In genomic region chr7:15326044-15326644, GRCh38 we compare ENCODE assay signal across 8 cellular contexts.
DNase-seq lines count a peak whose midpoint lies in the region; FAIRE-seq and TF ChIP-seq lines count a peak whose summit lies in the region.
"Had no signal": no experiment of that assay in that cellular context is flagged by ENCODE, and none has a peak within 500 bp of the region (broad histone marks: within the 10 kb centered on the region; RNA-seq: fewer than 3 reads in every experiment).

No MANE protein-coding gene starts in this region.

- no CpG with 5 or more reads among the region's 3 CpGs for WGBS in neuronal stem cell (ENCODE audit: extremely low coverage in 2 of 2, insufficient read length in 2 of 2, insufficient replicate concordance in 1 of 2), 2 donors

- no peak overlapping the region for H2BK5ac ChIP-seq in neuronal stem cell (ENCODE audit: low read length)

- no peak overlapping the region for H3K23ac ChIP-seq in neuronal stem cell (ENCODE audit: low read depth, low read length, poor library complexity)

- H3K79me1 ChIP-seq in neuronal stem cell (ENCODE audit: low read depth, low read length), result no peaks in the 10 kb centered on the region

- H2BK120ac ChIP-seq in neuronal stem cell (ENCODE audit: low read depth, low read length), result no peak overlapping the region

- H3K4me3 ChIP-seq in GM06990 (replicated peaks; ENCODE audit: low read depth, low read length), result no peak overlapping the region
- H3K4me3 ChIP-seq in neuronal stem cell (ENCODE audit: low read length in 2 of 2), result no peak overlapping the region

- no peak for FAIRE-seq in GM19239 (lab: Jason Lieb, UNC)
- FAIRE-seq: TTC549 had no signal

- H2AK5ac ChIP-seq in neuronal stem cell (ENCODE audit: low read depth, low read length), result no peak overlapping the region

- no peak overlapping the region for H2BK15ac ChIP-seq in neuronal stem cell (ENCODE audit: low read length)

- H4K8ac ChIP-seq in neuronal stem cell (ENCODE audit: low read depth, low read length), result no peak overlapping the region

- no peak overlapping the region for H3K4ac ChIP-seq in neuronal stem cell (ENCODE audit: low read length)

- H3K27ac ChIP-seq in neuronal stem cell (replicated peaks; ENCODE audit: low read length), result no peak overlapping the region

- peaks cover 0 to 3% of the 10 kb centered on the region in 2 donors for H3K4me1 ChIP-seq in neuronal stem cell (ENCODE audit: control insufficient read depth in 2 of 2, insufficient read depth in 1 of 2, low read depth in 1 of 2, low read length in 2 of 2)

- H3K9me3 ChIP-seq in neuronal stem cell (replicated peaks in 1 of 2; ENCODE audit: control insufficient read depth in 2 of 2, insufficient read depth in 1 of 2, low read depth in 1 of 2, low read length in 2 of 2), result no peaks in the 10 kb centered on the region

- H2BK12ac ChIP-seq in neuronal stem cell (ENCODE audit: low read length), result no peak overlapping the region

- H3K27me3 ChIP-seq in GM06990 (replicated peaks; ENCODE audit: control insufficient read depth, insufficient read depth, low read length), result no peaks in the 10 kb centered on the region
- no peaks in the 10 kb centered on the region for H3K27me3 ChIP-seq in neuronal stem cell (ENCODE audit: control insufficient read depth in 3 of 3, insufficient read depth in 3 of 3, low read depth in 1 of 3, low read length in 3 of 3)

- no peaks in the 10 kb centered on the region for H3K36me3 ChIP-seq in GM06990 (ENCODE audit: control insufficient read depth, insufficient read depth, low read length)
- no peaks in the 10 kb centered on the region for H3K36me3 ChIP-seq in neuronal stem cell (replicated peaks in 1 of 2; ENCODE audit: control insufficient read depth in 2 of 2, insufficient read depth in 2 of 2, low read length in 2 of 2)

- peak; percentile 39 for TF ChIP-seq CTCF in GM06990 (IDR thresholded peaks at IDR 0.05; ENCODE audit: insufficient read depth, low read length, poor library complexity, severe bottlenecking)

- no peak for DNase-seq in GM06990 (ENCODE audit: extremely low read depth, insufficient read length)
- peak; percentile 10 for DNase-seq in NCI-H1105 (lab: John Stamatoyannopoulos, UW)
- DNase-seq in astrocyte of the hippocampus (ENCODE audit: low read depth, low spot score), result peak; percentile 39
- peak; percentile 42 for DNase-seq in medulla oblongata (ENCODE audit: extremely low spot score)
- no peak for DNase-seq in neuronal stem cell (ENCODE audit: low spot score)
- no peak for DNase-seq in T1000 (lab: John Stamatoyannopoulos, UW)
- DNase-seq in GM19239 (ENCODE audit: insufficient read length, low spot score), result no peak

- no peak overlapping the region for H2AFZ ChIP-seq in neuronal stem cell (ENCODE audit: low read length)

- no peak overlapping the region for H3K4me2 ChIP-seq in neuronal stem cell (ENCODE audit: insufficient read depth, low read length, poor library complexity, severe bottlenecking)

- no peak overlapping the region for H3K14ac ChIP-seq in neuronal stem cell (ENCODE audit: low read length)

- no peak overlapping the region for H4K91ac ChIP-seq in neuronal stem cell (ENCODE audit: low read depth, low read length, poor library complexity)

- no peak overlapping the region for H3K18ac ChIP-seq in neuronal stem cell (ENCODE audit: low read length)

- no peak overlapping the region for H3K9ac ChIP-seq in neuronal stem cell (ENCODE audit: low read depth, low read length, poor library complexity)

Comparison
In these comparisons a context has a peak if more than half of its experiments do, and no peak if none do; other contexts are left out.
1. DNase-seq: peak in NCI-H1105 (single experiment), astrocyte of the hippocampus (single experiment) and medulla oblongata (single experiment); none in GM06990 (single experiment), neuronal stem cell (single experiment), T1000 (single experiment) and GM19239 (single experiment).